ENCODE assay signal across 14 cellular contexts in the genomic region with DNA sequence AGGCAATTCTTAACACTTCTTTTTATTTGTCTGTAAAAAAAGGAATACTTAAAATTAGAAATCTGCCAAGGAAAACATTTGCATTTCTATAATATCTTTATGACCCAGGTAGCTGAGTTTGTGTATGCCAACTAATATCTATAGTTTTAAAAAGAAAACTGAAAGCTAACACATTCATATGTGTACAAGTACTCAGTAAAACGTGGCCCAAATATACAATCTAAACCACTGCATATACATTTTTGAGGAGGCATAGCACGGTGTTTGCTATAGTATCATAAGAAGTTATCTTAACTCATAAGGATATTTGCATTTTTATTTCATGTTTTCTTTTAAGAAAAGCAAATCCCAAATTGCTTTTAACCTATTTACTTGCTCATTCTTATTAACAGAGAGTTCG.
DNase-seq lines count a peak whose midpoint lies in the region; ATAC-seq and TF ChIP-seq lines count a peak whose summit lies in the region.
"Had no signal": no experiment of that assay in that cellular context is flagged by ENCODE, and none has a peak within 500 bp of the region (broad histone marks: within the 10 kb centered on the region; RNA-seq: fewer than 3 reads in every experiment).

No MANE protein-coding gene starts in this region.

- H3K4me1 ChIP-seq in OCI-LY3 (ENCODE audit: low read length) = peaks cover 15% of the 10 kb centered on the region
- H3K4me1 ChIP-seq in gastrocnemius medialis = no peaks in the 10 kb centered on the region

- H3K79me2 ChIP-seq in OCI-LY3 (ENCODE audit: low read length) = no peaks in the 10 kb centered on the region

- no peaks in the 10 kb centered on the region for H3K36me3 ChIP-seq in OCI-LY3 (replicated peaks; ENCODE audit: low read depth, low read length)
- H3K36me3 ChIP-seq in gastrocnemius medialis = peaks cover 0 to 4% of the 10 kb centered on the region in 2 donors
- H3K36me3 ChIP-seq: thoracic aorta had no signal

- no peak overlapping the region for H2AFZ ChIP-seq in OCI-LY3 (ENCODE audit: low read depth, low read length)

- H3K27ac Mint-ChIP-seq in HFFc6 (no peak overlapping the region), type B pancreatic cell (no peak overlapping the region)
- H3K27ac Mint-ChIP-seq: CD8-positive, alpha-beta memory T cell had no signal

- H3K4me3 Mint-ChIP-seq in HFFc6 = no peak overlapping the region
- no peak overlapping the region for H3K4me3 Mint-ChIP-seq in type B pancreatic cell
- H3K4me3 Mint-ChIP-seq: CD8-positive, alpha-beta memory T cell; naive B cell had no signal

- no peaks in the 10 kb centered on the region for H3K9me3 ChIP-seq in OCI-LY3 (ENCODE audit: insufficient read depth, low read length)
- H3K9me3 ChIP-seq in gastrocnemius medialis = no peaks in the 10 kb centered on the region
- H3K9me3 ChIP-seq: sigmoid colon, thoracic aorta had no signal

- ATAC-seq in GM18909 (IDR thresholded peaks at IDR 0.05; ENCODE audit: poor library complexity, unreplicated experiment) = peak; percentile 92
- ATAC-seq in GM21515 (IDR thresholded peaks at IDR 0.05; ENCODE audit: unreplicated experiment) = peak; percentile 94
- ATAC-seq in HG03039 (IDR thresholded peaks at IDR 0.05; ENCODE audit: unreplicated experiment) = peak; percentile 98
- ATAC-seq in gastrocnemius medialis = no peak

- H3K9me3 Mint-ChIP-seq in HFFc6 (no peaks in the 10 kb centered on the region), type B pancreatic cell (no peaks in the 10 kb centered on the region)

- no peaks in the 10 kb centered on the region for H4K20me1 ChIP-seq in OCI-LY3 (ENCODE audit: insufficient read depth, low read length)

- TF ChIP-seq CTCF in OCI-LY3 (IDR thresholded peaks at IDR 0.05; ENCODE audit: low read depth, low read length) = no peak
- no peak for TF ChIP-seq CTCF in HFFc6 (IDR thresholded peaks at IDR 0.05)
- TF ChIP-seq CTCF in gastrocnemius medialis (IDR thresholded peaks at IDR 0.05 in 4 of 5, conservative IDR thresholded peaks at IDR 0.05 in 1 of 5) = no peak
- no peak for TF ChIP-seq CTCF in type B pancreatic cell (conservative IDR thresholded peaks at IDR 0.05)

- H3K27me3 Mint-ChIP-seq in HFFc6 (ENCODE audit: insufficient read depth) = no peaks in the 10 kb centered on the region; the same call in 1 of the 2 replicates
- no peaks in the 10 kb centered on the region for H3K27me3 Mint-ChIP-seq in type B pancreatic cell
- H3K27me3 Mint-ChIP-seq: CD8-positive, alpha-beta memory T cell; naive B cell had no signal

- H3K27me3 ChIP-seq in OCI-LY3 (ENCODE audit: low read depth, low read length) = no peaks in the 10 kb centered on the region
- no peaks in the 10 kb centered on the region for H3K27me3 ChIP-seq in gastrocnemius medialis
- H3K27me3 ChIP-seq: sigmoid colon had no signal

- DNase-seq in HFFc6 (no peak), gastrocnemius medialis (no peak), NCI-H69 (lab: John Stamatoyannopoulos, UW) (no peak), type B pancreatic cell (ENCODE audit: extremely low spot score, unreplicated experiment) (no peak)
- DNase-seq: CD8-positive, alpha-beta memory T cell; foreskin fibroblast; naive B cell; NCI-H2171 treated with DMSO at 0.1 percent for 48 hours; sigmoid colon had no signal

- no peak for TF ChIP-seq POLR2A in gastrocnemius medialis (IDR thresholded peaks at IDR 0.05)

- H3K4me3 ChIP-seq in OCI-LY3 (ENCODE audit: low read length) = no peak overlapping the region
- H3K4me3 ChIP-seq in gastrocnemius medialis = no peak overlapping the region
- H3K4me3 ChIP-seq: sigmoid colon, thoracic aorta had no signal

- intact Hi-C loops in gastrocnemius medialis (cut with DNase I; ENCODE audit: low total_unique reads) = loop anchor here (10.0 kb wide), 1 partner anchor 140 kb away; no protein-coding TSS in a partner anchor

- no peak overlapping the region for H3K9ac ChIP-seq in OCI-LY3 (ENCODE audit: low read length)

- 0 out of 2 replicates have a peak overlapping the region, but pooled peaks have one; percentile 2 for H3K4me2 ChIP-seq in OCI-LY3 (ENCODE audit: low read length)

- H3K36me3 Mint-ChIP-seq in HFFc6 (ENCODE audit: low read depth) (no peaks in the 10 kb centered on the region), type B pancreatic cell (no peaks in the 10 kb centered on the region)

- H3K27ac ChIP-seq in OCI-LY3 (ENCODE audit: low read length) (no peak overlapping the region), gastrocnemius medialis (no peak overlapping the region)
- H3K27ac ChIP-seq: sigmoid colon, thoracic aorta had no signal

- H3K4me1 Mint-ChIP-seq in HFFc6 (ENCODE audit: low read depth) = no peaks in the 10 kb centered on the region
- no peaks in the 10 kb centered on the region for H3K4me1 Mint-ChIP-seq in type B pancreatic cell (ENCODE audit: unreplicated experiment)

- in situ Hi-C loops in gastrocnemius medialis (cut with MboI; ENCODE audit: low sequenced_read_pairs in 4 of 4) = no loop called here

Comparison
In these comparisons a context has a peak if more than half of its experiments do, and no peak if none do; other contexts are left out.
1. ATAC-seq: peak in GM18909 (single experiment), GM21515 (single experiment) and HG03039 (single experiment); none in gastrocnemius medialis (0 of 2).